ENCODE assay signal across 8 cellular contexts in genomic region chr15:41512512-41513281, GRCh38. TPM values are rescaled to one million over a fixed set of nuclear protein-coding genes. Genes with fewer than 3 reads are reported as not detected.
A peak's percentile ranks its signal among the peaks of the same experiment; 100 is the strongest.
DNase-seq lines count a peak whose midpoint lies in the region; ATAC-seq and TF ChIP-seq lines count a peak whose summit lies in the region.

No MANE protein-coding gene starts in this region.

- ATAC-seq in gastroesophageal sphincter: peak; percentile 20

- H3K27ac ChIP-seq in gastroesophageal sphincter (no peak overlapping the region), prostate gland (no peak overlapping the region)

- TF ChIP-seq POLR2A in gastroesophageal sphincter (IDR thresholded peaks at IDR 0.05) (no peak), prostate gland (IDR thresholded peaks at IDR 0.05) (no peak)

- intact Hi-C loops in prostate gland (cut with DNase I): no loop called here

- H3K9me3 ChIP-seq in gastroesophageal sphincter (no peaks in the 10 kb centered on the region), prostate gland (no peaks in the 10 kb centered on the region)

- peak; percentile 45 for DNase-seq in DMS53 (lab: John Stamatoyannopoulos, UW)
- no peak for DNase-seq in DMS53 treated with DMSO at 0.1 percent for 48 hours (lab: John Stamatoyannopoulos, UW; ENCODE audit: unreplicated experiment)
- peak; percentile 25 for DNase-seq in T-helper 9 cell
- no peak for DNase-seq in prostate gland (ENCODE audit: low spot score)
- DNase-seq in D341Med (ENCODE audit: low spot score): no peak
- no peak for DNase-seq in OCI-M2 (lab: John Stamatoyannopoulos, UW; ENCODE audit: unreplicated experiment)
- DNase-seq in midbrain (lab: John Stamatoyannopoulos, UW): no peak

- 2 to 3% methylated on average over 17 to 19 of the region's 60 CpGs for WGBS in gastroesophageal sphincter (ENCODE audit: low coverage in 1 of 2), 2 donors
- 4% methylated on average over 60 of the region's 60 CpGs for WGBS in prostate gland

- H3K27me3 ChIP-seq in gastroesophageal sphincter: peaks cover 47% of the 10 kb centered on the region
- peaks cover 21% of the 10 kb centered on the region for H3K27me3 ChIP-seq in prostate gland (replicated peaks; ENCODE audit: insufficient read depth)

- peaks cover 0 to 31% (median 26%) of the 10 kb centered on the region in 3 donors for H3K4me1 ChIP-seq in gastroesophageal sphincter
- peaks cover 16% of the 10 kb centered on the region for H3K4me1 ChIP-seq in prostate gland (replicated peaks)

- TF ChIP-seq CTCF in gastroesophageal sphincter (IDR thresholded peaks at IDR 0.05) (no peak), prostate gland (IDR thresholded peaks at IDR 0.05) (no peak)

- TF ChIP-seq EP300 in gastroesophageal sphincter (IDR thresholded peaks at IDR 0.05): no peak

- H3K36me3 ChIP-seq in gastroesophageal sphincter (peaks cover 0 to 9% of the 10 kb centered on the region in 2 donors), prostate gland (no peaks in the 10 kb centered on the region)

- H3K4me3 ChIP-seq in gastroesophageal sphincter (peak overlapping the region in 1 of 2 donors; percentile 45), prostate gland (peak overlapping the region; percentile 9 to 11)

RNA-seq across cellular contexts. Expression of gene LTK, which starts 0.9 kb away (rescaled TPM):
- total RNA-seq in gastroesophageal sphincter (under 1 TPM in 3 of 4 donors, not detected in 1; 0.16 to 0.54 (median 0.19) TPM), prostate gland (1 to 10 TPM in 1 of 2 donors, not detected in 1; 1.5 TPM)

RNA-seq across cellular contexts. Expression of gene ITPKA, which starts 19.0 kb away (rescaled TPM):
- 1 to 10 TPM in 1 of 4 donors, under 1 TPM in 2, not detected in 1; 0.85 to 1.2 (median 0.94) TPM for total RNA-seq in gastroesophageal sphincter
- 10 to 100 TPM in 1 of 2 donors, under 1 TPM in 1; 0.23 to 14.2 TPM for total RNA-seq in prostate gland

RNA-seq across cellular contexts. Expression of gene RPAP1, which starts 31.4 kb away (rescaled TPM):
- total RNA-seq in gastroesophageal sphincter (10 to 100 TPM; 10.4 to 33.1 (median 12.6) TPM), prostate gland (10 to 100 TPM; 17.0 to 47.3 TPM)

RNA-seq across cellular contexts. Expression of gene TYRO3, which starts 46.3 kb away (rescaled TPM):
- 1 to 10 TPM; 3.1 to 9.5 (median 8.4) TPM for total RNA-seq in gastroesophageal sphincter
- 10 to 100 TPM in 1 of 2 donors, 1 to 10 TPM in 1; 5.2 to 99.6 TPM for total RNA-seq in prostate gland

Comparison
In these comparisons a context has a peak if more than half of its experiments do, and no peak if none do; other contexts are left out.
1. DNase-seq: peak in DMS53 (single experiment) and T-helper 9 cell (single experiment); none in DMS53 treated with DMSO at 0.1 percent for 48 hours (single experiment), prostate gland (single experiment), D341Med (single experiment), OCI-M2 (single experiment) and midbrain (single experiment).